Comparison of ENCODE assay signal across 8 cellular contexts in genomic region chr19:18321729-18322091, GRCh38. TPM values are rescaled to one million over a fixed set of nuclear protein-coding genes. Genes with fewer than 3 reads are reported as not detected.
DNase-seq lines count a peak whose midpoint lies in the region; ATAC-seq, FAIRE-seq and TF ChIP-seq lines count a peak whose summit lies in the region.

No MANE protein-coding gene starts in this region.

- peaks cover 45% of the 10 kb centered on the region for H3K79me2 ChIP-seq in keratinocyte (ENCODE audit: control insufficient read depth, insufficient read depth, low read length)

- DNase-seq in stimulated activated CD4-positive, alpha-beta T cell treated with anti-CD3 and anti-CD28 coated beads, Interleukin-4, amount 100 ng/mL, for 24 hours, result peak; percentile 34
- no peak for DNase-seq in stimulated activated CD4-positive, alpha-beta T cell treated with anti-CD3 and anti-CD28 coated beads, Interleukin-12 subunit alpha, Interleukin-12 subunit beta, amount 100 ng/mL, for 4 hours
- peak; percentile 67 for DNase-seq in activated CD8-positive, alpha-beta T cell treated with anti-CD3 and anti-CD28 coated beads for 36 hours
- no peak for DNase-seq in keratinocyte (ENCODE audit: low read depth, low spot score)
- no peak for DNase-seq in NCI-H1694 treated with DMSO at 0.1 percent for 48 hours (lab: John Stamatoyannopoulos, UW)
- DNase-seq in NCI-H82 (lab: John Stamatoyannopoulos, UW), result no peak
- DNase-seq in retina, result no peak

- no peak for TF ChIP-seq CTCF in activated CD8-positive, alpha-beta T cell treated with anti-CD3 and anti-CD28 coated beads for 36 hours (IDR thresholded peaks at IDR 0.05)
- TF ChIP-seq CTCF in keratinocyte (optimal IDR thresholded peaks at IDR 0.05 in 1 of 3, IDR thresholded peaks at IDR 0.05 in 1 of 3, conservative IDR thresholded peaks at IDR 0.05 in 1 of 3; ENCODE audit: extremely low read depth in 1 of 3, insufficient read depth in 2 of 3, low read length in 3 of 3), result no peak

- intact Hi-C loops in activated CD8-positive, alpha-beta T cell treated with anti-CD3 and anti-CD28 coated beads for 36 hours (cut with micrococcal nuclease), result no loop called here

- H2AFZ ChIP-seq in keratinocyte (ENCODE audit: control insufficient read depth, low read length), result no peak overlapping the region

- peak overlapping the region; percentile 85 for H3K4me3 Mint-ChIP-seq in activated CD8-positive, alpha-beta T cell treated with anti-CD3 and anti-CD28 coated beads for 36 hours

- dilution Hi-C loops in keratinocyte (cut with MboI; ENCODE audit: extremely low pct_ligation_motif_present, low sequenced_read_pairs), result no loop called here

- CTCF ChIA-PET in activated CD8-positive, alpha-beta T cell treated with anti-CD3 and anti-CD28 coated beads for 36 hours (lab: Charles Lee), result interaction anchor here (1.0 to 11.0 kb wide), 16 partner anchors 14 to 116 kb away, joined by 3 to 330 read pairs (median 4); partner anchors contain the start of genes IQCN and JUND

- no peaks in the 10 kb centered on the region for H3K27me3 Mint-ChIP-seq in activated CD8-positive, alpha-beta T cell treated with anti-CD3 and anti-CD28 coated beads for 36 hours

- peak overlapping the region; percentile 83 for H3K27ac ChIP-seq in keratinocyte (ENCODE audit: control insufficient read depth, insufficient read depth, low read length)

- peaks cover 49% of the 10 kb centered on the region for H3K36me3 Mint-ChIP-seq in activated CD8-positive, alpha-beta T cell treated with anti-CD3 and anti-CD28 coated beads for 36 hours (ENCODE audit: low read depth)

- no peaks in the 10 kb centered on the region for H3K9me3 ChIP-seq in keratinocyte (ENCODE audit: control insufficient read depth, low read depth, low read length)

- POLR2A ChIA-PET in activated CD8-positive, alpha-beta T cell treated with anti-CD3 and anti-CD28 coated beads for 36 hours (lab: Charles Lee), result interaction anchor here (0.7 to 23.1 kb wide), 15 partner anchors 8 to 131 kb away, joined by 3 to 592 read pairs (median 5); partner anchors contain the start of genes JUND and MPV17L2

- FAIRE-seq in keratinocyte (lab: Jason Lieb, UNC), result no peak

- no peak for ATAC-seq in activated CD8-positive, alpha-beta T cell treated with anti-CD3 and anti-CD28 coated beads for 36 hours
- no peak for ATAC-seq in GM21515 (IDR thresholded peaks at IDR 0.05; ENCODE audit: unreplicated experiment)

- H3K9me1 ChIP-seq in keratinocyte (ENCODE audit: control insufficient read depth, extremely low read depth, insufficient read depth, low read length), result no peaks in the 10 kb centered on the region

- H3K4me3 ChIP-seq in keratinocyte (ENCODE audit: control insufficient read depth in 2 of 3, extremely low read depth in 1 of 3, insufficient read depth in 2 of 3, low read depth in 1 of 3, low read length in 3 of 3), result peak overlapping the region; percentile 85 to 96 (median 94)

- peaks cover 2 to 11% of the 10 kb centered on the region in 2 experiments for H3K36me3 ChIP-seq in keratinocyte (ENCODE audit: control insufficient read depth in 2 of 2, extremely low read depth in 1 of 2, insufficient read depth in 2 of 2, low read length in 2 of 2)

- H3K9me3 Mint-ChIP-seq in activated CD8-positive, alpha-beta T cell treated with anti-CD3 and anti-CD28 coated beads for 36 hours, result no peaks in the 10 kb centered on the region

- peaks cover 55% of the 10 kb centered on the region for H3K4me1 Mint-ChIP-seq in activated CD8-positive, alpha-beta T cell treated with anti-CD3 and anti-CD28 coated beads for 36 hours (ENCODE audit: low read depth)

- H3K9ac ChIP-seq in keratinocyte (ENCODE audit: control insufficient read depth, extremely low read depth, insufficient read depth, low read length), result peak overlapping the region; percentile 95

- peaks cover 18% of the 10 kb centered on the region for H3K4me1 ChIP-seq in keratinocyte (ENCODE audit: control insufficient read depth, extremely low read depth, insufficient read depth, low read length)

- no peaks in the 10 kb centered on the region for H3K27me3 ChIP-seq in keratinocyte (ENCODE audit: control insufficient read depth, extremely low read depth, insufficient read depth, low read length)

- H3K27ac Mint-ChIP-seq in activated CD8-positive, alpha-beta T cell treated with anti-CD3 and anti-CD28 coated beads for 36 hours, result peak overlapping the region; percentile 91

- peak overlapping the region; percentile 99 for H3K4me2 ChIP-seq in keratinocyte (ENCODE audit: control insufficient read depth, extremely low read depth, insufficient read depth, low read depth, low read length)

- H4K20me1 ChIP-seq in keratinocyte (ENCODE audit: control insufficient read depth, extremely low read depth, insufficient read depth, low read length), result no peaks in the 10 kb centered on the region

RNA-seq across cellular contexts. Expression of gene LSM4, which starts 1.2 kb away (rescaled TPM):
- total RNA-seq in activated CD8-positive, alpha-beta T cell treated with anti-CD3 and anti-CD28 coated beads for 36 hours, result 100 to 1,000 TPM; 426 to 433 TPM
- polyA plus RNA-seq in keratinocyte, result 150 to 170 TPM (median 162 TPM) in 3 replicates
- 50.4 TPM for polyA plus RNA-seq in keratinocyte (2011; ENCODE audit: low read depth)
- polyA plus RNA-seq in keratinocyte (2011; cell fraction: cytosol; rRNA removed), result 74.7 and 141 TPM in 2 replicates
- polyA plus RNA-seq in keratinocyte (2011; cell fraction: nucleus; rRNA removed), result 41.7 and 45.2 TPM in 2 replicates
- 86.5 and 186 TPM in 2 replicates for polyA plus RNA-seq in keratinocyte (2012; ENCODE audit: low replicate concordance)
- 30.7 to 49.0 TPM (median 33.8 TPM) in 3 replicates for polyA minus RNA-seq in keratinocyte
- polyA minus RNA-seq in keratinocyte (2011; cell fraction: cytosol; rRNA and poly(A)+ RNA removed), result 109 TPM
- polyA minus RNA-seq in keratinocyte (2011; cell fraction: nucleus; rRNA and poly(A)+ RNA removed), result 16.4 and 21.7 TPM in 2 replicates

RNA-seq across cellular contexts. Expression of gene PGPEP1, which starts 18.7 kb away (rescaled TPM):
- total RNA-seq in activated CD8-positive, alpha-beta T cell treated with anti-CD3 and anti-CD28 coated beads for 36 hours, result 10 to 100 TPM; 21.7 to 23.9 TPM
- 4.8 to 5.8 TPM (median 5.6 TPM) in 3 replicates for polyA plus RNA-seq in keratinocyte
- polyA plus RNA-seq in keratinocyte (2011; ENCODE audit: low read depth), result 1.3 TPM
- 4.0 and 4.4 TPM in 2 replicates for polyA plus RNA-seq in keratinocyte (2011; cell fraction: cytosol; rRNA removed)
- polyA plus RNA-seq in keratinocyte (2011; cell fraction: nucleus; rRNA removed), result 9.2 and 10.9 TPM in 2 replicates
- polyA plus RNA-seq in keratinocyte (2012; ENCODE audit: low replicate concordance), result 4.5 and 4.8 TPM in 2 replicates
- 8.9 to 13.1 TPM (median 11.7 TPM) in 3 replicates for polyA minus RNA-seq in keratinocyte
- 7.5 TPM for polyA minus RNA-seq in keratinocyte (2011; cell fraction: cytosol; rRNA and poly(A)+ RNA removed)
- 6.7 and 7.3 TPM in 2 replicates for polyA minus RNA-seq in keratinocyte (2011; cell fraction: nucleus; rRNA and poly(A)+ RNA removed)

RNA-seq across cellular contexts. Expression of gene JUND, which starts 40.3 kb away (rescaled TPM):
- total RNA-seq in activated CD8-positive, alpha-beta T cell treated with anti-CD3 and anti-CD28 coated beads for 36 hours, result 100 to 1,000 TPM; 527 to 530 TPM
- polyA plus RNA-seq in keratinocyte, result 17.2 to 36.7 TPM (median 20.7 TPM) in 3 replicates
- polyA plus RNA-seq in keratinocyte (2011; ENCODE audit: low read depth), result 36.2 TPM
- 13.4 and 56.6 TPM in 2 replicates for polyA plus RNA-seq in keratinocyte (2011; cell fraction: cytosol; rRNA removed)
- 31.1 and 77.4 TPM in 2 replicates for polyA plus RNA-seq in keratinocyte (2011; cell fraction: nucleus; rRNA removed)
- polyA plus RNA-seq in keratinocyte (2012; ENCODE audit: low replicate concordance), result 25.3 and 35.2 TPM in 2 replicates
- 8.8 to 21.5 TPM (median 11.9 TPM) in 3 replicates for polyA minus RNA-seq in keratinocyte
- 116 TPM for polyA minus RNA-seq in keratinocyte (2011; cell fraction: cytosol; rRNA and poly(A)+ RNA removed)
- polyA minus RNA-seq in keratinocyte (2011; cell fraction: nucleus; rRNA and poly(A)+ RNA removed), result 81.8 and 91.2 TPM in 2 replicates

RNA-seq across cellular contexts. Expression of gene IQCN, which starts 47.5 kb away (rescaled TPM):
- under 1 TPM; 0.59 to 0.69 TPM for total RNA-seq in activated CD8-positive, alpha-beta T cell treated with anti-CD3 and anti-CD28 coated beads for 36 hours
- 0.02 to 0.06 TPM in 2 of 3 replicates, not detected in the other for polyA plus RNA-seq in keratinocyte
- not detected for polyA plus RNA-seq in keratinocyte (2011; ENCODE audit: low read depth)
- not detected in 2 replicates for polyA plus RNA-seq in keratinocyte (2011; cell fraction: cytosol; rRNA removed)
- 0.69 and 3.8 TPM in 2 replicates for polyA plus RNA-seq in keratinocyte (2011; cell fraction: nucleus; rRNA removed)
- 0.02 and 0.34 TPM in 2 replicates for polyA plus RNA-seq in keratinocyte (2012; ENCODE audit: low replicate concordance)
- polyA minus RNA-seq in keratinocyte, result 0.26 to 0.46 TPM in 2 of 3 replicates, not detected in the other
- polyA minus RNA-seq in keratinocyte (2011; cell fraction: cytosol; rRNA and poly(A)+ RNA removed), result not detected
- polyA minus RNA-seq in keratinocyte (2011; cell fraction: nucleus; rRNA and poly(A)+ RNA removed), result 0.84 and 2.8 TPM in 2 replicates

Comparison
In these comparisons a context has a peak if more than half of its experiments do, and no peak if none do; other contexts are left out.
1. DNase-seq: peak in stimulated activated CD4-positive, alpha-beta T cell treated with anti-CD3 and anti-CD28 coated beads, Interleukin-4, amount 100 ng/mL, for 24 hours (single experiment) and activated CD8-positive, alpha-beta T cell treated with anti-CD3 and anti-CD28 coated beads for 36 hours (single experiment); none in stimulated activated CD4-positive, alpha-beta T cell treated with anti-CD3 and anti-CD28 coated beads, Interleukin-12 subunit alpha, Interleukin-12 subunit beta, amount 100 ng/mL, for 4 hours (single experiment), keratinocyte (single experiment), NCI-H1694 treated with DMSO at 0.1 percent for 48 hours (single experiment), NCI-H82 (single experiment) and retina (single experiment).